In genomic region chr6:41079080-41079479, GRCh38 we compare ENCODE assay signal across 31 cellular contexts. TPM values are rescaled to one million over a fixed set of nuclear protein-coding genes. Genes with fewer than 3 reads are reported as not detected.
DNase-seq lines count a peak whose midpoint lies in the region; ATAC-seq and TF ChIP-seq lines count a peak whose summit lies in the region.
"Had no signal": no experiment of that assay in that cellular context is flagged by ENCODE, and none has a peak within 500 bp of the region (broad histone marks: within the 10 kb centered on the region; RNA-seq: fewer than 3 reads in every experiment).

No MANE protein-coding gene starts in this region.

- H3K4me2 ChIP-seq in DND-41 (ENCODE audit: insufficient read depth, low read length) (peak overlapping the region; percentile 15; the same call in 1 of the 2 replicates), trophoblast cell (ENCODE audit: low read length) (no peak overlapping the region)

- no peak overlapping the region for H3K23ac ChIP-seq in trophoblast cell (ENCODE audit: low read length)

- H3K27me3 ChIP-seq in DND-41 (ENCODE audit: insufficient read depth, low read length, poor library complexity), result no peaks in the 10 kb centered on the region
- H3K27me3 ChIP-seq in trophoblast cell (ENCODE audit: insufficient read depth, low read length), result no peaks in the 10 kb centered on the region
- H3K27me3 ChIP-seq: adrenal gland, Peyer's patch, thyroid gland had no signal

- ATAC-seq in DND-41 (ENCODE audit: insufficient read depth, low read depth), result no peak
- no peak for ATAC-seq in GM21737 (IDR thresholded peaks at IDR 0.05; ENCODE audit: unreplicated experiment)
- ATAC-seq: esophagus mucosa, psoas muscle, sciatic nerve had no signal

- H3K9ac ChIP-seq in DND-41 (ENCODE audit: low read depth, low read length) (no peak overlapping the region), trophoblast cell (ENCODE audit: low read length) (no peak overlapping the region)

- H3K79me2 ChIP-seq in DND-41 (ENCODE audit: insufficient read depth, low read length) (peaks cover 98% of the 10 kb centered on the region), trophoblast cell (ENCODE audit: control insufficient read depth, insufficient read depth, low read length, poor library complexity) (peaks cover 13% of the 10 kb centered on the region)

- H3K4me3 Mint-ChIP-seq in activated naive CD4-positive, alpha-beta T cell treated with anti-CD3 and anti-CD28 coated beads, Interleukin-2, amount 50 U/mL, for 24 hours, result no peak overlapping the region
- H3K4me3 Mint-ChIP-seq in activated naive CD8-positive, alpha-beta T cell, result no peak overlapping the region
- H3K4me3 Mint-ChIP-seq: endodermal cell, HFFc6 had no signal

- WGBS in trophoblast cell (ENCODE audit: extremely low coverage, insufficient coverage, insufficient read length), result no CpG with 5 or more reads among the region's 1 CpG

- no peak overlapping the region for H3K4me3 ChIP-seq in DND-41 (ENCODE audit: low read depth in 1 of 2, low read length in 2 of 2)
- H3K4me3 ChIP-seq in trophoblast cell (ENCODE audit: low read depth, low read length), result no peak overlapping the region
- H3K4me3 ChIP-seq: adrenal gland, left ventricle myocardium inferior, Peyer's patch, psoas muscle, thyroid gland had no signal

- H3K36me3 Mint-ChIP-seq in activated naive CD4-positive, alpha-beta T cell treated with anti-CD3 and anti-CD28 coated beads, Interleukin-2, amount 50 U/mL, for 24 hours, result peaks cover 29% of the 10 kb centered on the region
- peaks cover 22% of the 10 kb centered on the region for H3K36me3 Mint-ChIP-seq in activated naive CD8-positive, alpha-beta T cell

- no peak for TF ChIP-seq CTCF in DND-41 (IDR thresholded peaks at IDR 0.05; ENCODE audit: borderline replicate concordance, extremely low read depth, low read length, poor library complexity, severe bottlenecking)

- no peaks in the 10 kb centered on the region for H3K79me1 ChIP-seq in trophoblast cell (ENCODE audit: low read length)

- no peak overlapping the region for H3K14ac ChIP-seq in trophoblast cell (ENCODE audit: low read length)

- H3K9me3 ChIP-seq in DND-41 (ENCODE audit: insufficient read depth, low read length, severe bottlenecking) (no peaks in the 10 kb centered on the region), trophoblast cell (ENCODE audit: insufficient read depth, low read depth, low read length) (no peaks in the 10 kb centered on the region)
- H3K9me3 ChIP-seq: adrenal gland, left ventricle myocardium inferior, Peyer's patch, psoas muscle, thyroid gland had no signal

- H3K4me1 Mint-ChIP-seq in activated naive CD4-positive, alpha-beta T cell treated with anti-CD3 and anti-CD28 coated beads, Interleukin-2, amount 50 U/mL, for 24 hours, result peaks cover 97% of the 10 kb centered on the region
- peaks cover 79% of the 10 kb centered on the region for H3K4me1 Mint-ChIP-seq in activated naive CD8-positive, alpha-beta T cell (ENCODE audit: low read depth)

- H2BK120ac ChIP-seq in trophoblast cell (ENCODE audit: insufficient read depth, low read length, poor library complexity), result no peak overlapping the region

- no peak overlapping the region for H2AK5ac ChIP-seq in trophoblast cell (ENCODE audit: low read length)

- H3K18ac ChIP-seq in trophoblast cell (ENCODE audit: low read length), result no peak overlapping the region

- H2BK12ac ChIP-seq in trophoblast cell (ENCODE audit: low read length), result no peak overlapping the region

- H4K12ac ChIP-seq in trophoblast cell (ENCODE audit: low read depth, low read length), result no peak overlapping the region

- DNase-seq in activated naive CD4-positive, alpha-beta T cell (lab: John Stamatoyannopoulos, UW), result no peak
- no peak for DNase-seq in DND-41
- no peak for DNase-seq in trophoblast cell
- DNase-seq in GM03348 (ENCODE audit: low spot score), result no peak
- DNase-seq: activated CD4-positive, alpha-beta T cell treated with anti-CD3 and anti-CD28 coated beads for 4 hours; adrenal gland; central memory CD4-positive, alpha-beta T cell; endodermal cell; glutamatergic neuron; GOT3; HFFc6; left ventricle myocardium inferior; mesendoderm; NCI-H1048; NCI-H2107; NCI-H446; NCI-H774; occipital lobe; Peyer's patch; psoas muscle; SHP77; stimulated activated CD8-positive, alpha-beta memory T cell treated with anti-CD3 and anti-CD28 coated beads, Interleukin-4, amount 100 ng/mL, for 48 hours; thyroid gland had no signal

- H3K27ac Mint-ChIP-seq in activated naive CD4-positive, alpha-beta T cell treated with anti-CD3 and anti-CD28 coated beads, Interleukin-2, amount 50 U/mL, for 24 hours, result peak overlapping the region; percentile 70
- peak overlapping the region; percentile 88 for H3K27ac Mint-ChIP-seq in activated naive CD8-positive, alpha-beta T cell
- H3K27ac Mint-ChIP-seq: endodermal cell, HFFc6, IgD-negative memory B cell had no signal

- H3K27ac ChIP-seq in DND-41 (ENCODE audit: low read length) (no peak overlapping the region), trophoblast cell (ENCODE audit: low read depth, low read length) (no peak overlapping the region)
- H3K27ac ChIP-seq: adrenal gland, left ventricle myocardium inferior, Peyer's patch, psoas muscle, thyroid gland had no signal

- peak overlapping the region; percentile 67 for H3K4ac ChIP-seq in trophoblast cell (ENCODE audit: low read depth, low read length)

- H4K8ac ChIP-seq in trophoblast cell (ENCODE audit: low read depth, low read length), result no peak overlapping the region

- peaks cover 63% of the 10 kb centered on the region for H4K20me1 ChIP-seq in DND-41 (ENCODE audit: insufficient read depth, low read length)

- no peak overlapping the region for H2AFZ ChIP-seq in DND-41 (ENCODE audit: low read depth, low read length)
- H2AFZ ChIP-seq in trophoblast cell (ENCODE audit: insufficient read depth, low read length, poor library complexity), result no peak overlapping the region

- peaks cover 42% of the 10 kb centered on the region for H3K4me1 ChIP-seq in DND-41 (ENCODE audit: insufficient read depth, low read length)
- H3K4me1 ChIP-seq in trophoblast cell (ENCODE audit: control insufficient read depth in 1 of 2, insufficient read depth in 2 of 2, low read length in 2 of 2), result peaks cover 2 to 4% of the 10 kb centered on the region in 2 experiments

- no peaks in the 10 kb centered on the region for H3K9me3 Mint-ChIP-seq in activated naive CD4-positive, alpha-beta T cell treated with anti-CD3 and anti-CD28 coated beads, Interleukin-2, amount 50 U/mL, for 24 hours
- no peaks in the 10 kb centered on the region for H3K9me3 Mint-ChIP-seq in activated naive CD8-positive, alpha-beta T cell (ENCODE audit: low read depth)
- H3K9me3 Mint-ChIP-seq: endodermal cell; HFFc6; IgD-negative memory B cell; T-helper 2 cell treated with Interferon-gamma antibody and Interleukin-4, amounts not matched to agents 5 μg/mL and 100 μg/mL, for 36 hours had no signal

- no peak overlapping the region for H2BK5ac ChIP-seq in trophoblast cell (ENCODE audit: low read depth, low read length, poor library complexity)

- no peak overlapping the region for H4K91ac ChIP-seq in trophoblast cell (ENCODE audit: low read depth, low read length)

- H3K27me3 Mint-ChIP-seq in activated naive CD4-positive, alpha-beta T cell treated with anti-CD3 and anti-CD28 coated beads, Interleukin-2, amount 50 U/mL, for 24 hours, result no peaks in the 10 kb centered on the region
- H3K27me3 Mint-ChIP-seq in activated naive CD8-positive, alpha-beta T cell, result no peaks in the 10 kb centered on the region
- H3K27me3 Mint-ChIP-seq: IgD-negative memory B cell had no signal

- H3K36me3 ChIP-seq in DND-41 (ENCODE audit: insufficient read depth, low read length) (peaks cover 83% of the 10 kb centered on the region), trophoblast cell (ENCODE audit: control insufficient read depth in 1 of 2, insufficient read depth in 2 of 2, low read length in 2 of 2) (peaks cover 11 to 18% of the 10 kb centered on the region in 2 experiments)

RNA-seq across cellular contexts. Expression of gene NFYA, which starts 6.3 kb away (rescaled TPM):
- polyA plus RNA-seq in trophoblast cell (2013), result 39.9 and 41.2 TPM in 2 replicates

RNA-seq across cellular contexts. Expression of gene OARD1, which starts 6.9 kb away (rescaled TPM):
- polyA plus RNA-seq in trophoblast cell (2013), result 31.8 TPM in 2 replicates

RNA-seq across cellular contexts. Expression of gene APOBEC2, which starts 26.1 kb away (rescaled TPM):
- polyA plus RNA-seq in trophoblast cell (2013), result 0.60 and 0.69 TPM in 2 replicates
- polyA plus RNA-seq: BJ had no signal

RNA-seq across cellular contexts. Expression of gene TSPO2, which starts 36.8 kb away (rescaled TPM):
- polyA plus RNA-seq in trophoblast cell (2013), result not detected in 2 replicates
- polyA plus RNA-seq: adrenal gland, BJ, IgD-negative memory B cell, psoas muscle had no signal

RNA-seq across cellular contexts. Expression of gene UNC5CL, which starts 40.1 kb away (rescaled TPM):
- 0.57 and 0.70 TPM in 2 replicates for polyA plus RNA-seq in trophoblast cell (2013)
- polyA plus RNA-seq: BJ had no signal
